In the genomic region with DNA sequence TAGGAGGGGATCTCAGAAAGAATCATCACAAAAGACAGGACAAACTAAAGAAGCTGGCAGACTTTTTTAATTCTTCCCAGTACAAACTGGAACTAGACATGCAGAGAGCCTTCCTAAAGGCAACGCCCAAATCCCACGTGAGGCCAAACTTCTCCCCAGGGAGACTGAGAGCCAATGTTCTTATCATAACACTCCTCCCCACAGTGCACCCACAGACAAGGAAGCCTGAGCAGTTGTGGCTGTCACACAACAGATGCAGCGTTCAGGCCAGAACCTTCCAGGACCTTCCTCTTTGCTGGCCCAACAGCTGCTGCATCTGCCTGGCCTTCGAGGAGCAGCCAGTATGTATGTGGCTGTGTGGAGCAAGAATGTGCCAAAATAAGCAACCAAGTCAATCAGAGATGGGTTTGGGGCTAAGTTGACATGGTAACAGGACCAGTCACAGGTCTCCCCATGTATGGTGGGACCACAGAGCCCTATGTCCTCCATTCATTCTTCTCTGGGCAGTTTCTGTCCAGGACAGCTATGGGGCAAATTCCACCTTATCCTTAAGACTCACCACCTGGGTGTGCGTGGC, we compare ENCODE assay signal across 8 cellular contexts. TPM values are rescaled to one million over a fixed set of nuclear protein-coding genes. Genes with fewer than 3 reads are reported as not detected.
A peak's percentile ranks its signal among the peaks of the same experiment; 100 is the strongest.
DNase-seq lines count a peak whose midpoint lies in the region; ATAC-seq and TF ChIP-seq lines count a peak whose summit lies in the region.

No MANE protein-coding gene starts in this region.

- TF ChIP-seq EP300 in sigmoid colon (IDR thresholded peaks at IDR 0.05): no peak

- H3K4me3 ChIP-seq in fibroblast of lung (replicated peaks in 1 of 4; ENCODE audit: control extremely low read depth in 1 of 4, insufficient read depth in 1 of 4, low read depth in 3 of 4, low read length in 4 of 4) (no peak overlapping the region), sigmoid colon (no peak overlapping the region)

- H3K27me3 ChIP-seq in fibroblast of lung (ENCODE audit: control insufficient read depth, insufficient read depth, low read length) (no peaks in the 10 kb centered on the region), sigmoid colon (no peaks in the 10 kb centered on the region)

- TF ChIP-seq POLR2A in sigmoid colon (IDR thresholded peaks at IDR 0.05): no peak

- no peaks in the 10 kb centered on the region for H3K36me3 ChIP-seq in fibroblast of lung (ENCODE audit: control insufficient read depth, insufficient read depth, low read length)
- no peaks in the 10 kb centered on the region for H3K36me3 ChIP-seq in sigmoid colon

- H3K4me1 ChIP-seq in fibroblast of lung (ENCODE audit: control insufficient read depth, extremely low read depth, insufficient read depth, low read length): peaks cover 20% of the 10 kb centered on the region
- peaks cover 0 to 43% (median 39%) of the 10 kb centered on the region in 4 donors for H3K4me1 ChIP-seq in sigmoid colon

- DNase-seq in NCI-H526 treated with DMSO at 0.1 percent for 48 hours (lab: John Stamatoyannopoulos, UW) (peak; percentile 84), fibroblast of lung (ENCODE audit: low read depth in 2 of 2) (peak; percentile 35 to 43), sigmoid colon (peak; percentile 71), ureter (ENCODE audit: low spot score) (no peak)

- 45 to 56% methylated on average over 5 of the region's 5 CpGs for WGBS in sigmoid colon, 2 donors

- H3K4me2 ChIP-seq in fibroblast of lung (ENCODE audit: extremely low read depth, insufficient read depth, low read length): peak overlapping the region; percentile 11

- ATAC-seq in GM18909 (IDR thresholded peaks at IDR 0.05; ENCODE audit: poor library complexity, unreplicated experiment): peak; percentile 33
- no peak for ATAC-seq in HG03354 (IDR thresholded peaks at IDR 0.05; ENCODE audit: poor library complexity, severe bottlenecking, unreplicated experiment)
- ATAC-seq in GM18867 (IDR thresholded peaks at IDR 0.05; ENCODE audit: unreplicated experiment): no peak
- ATAC-seq in HG03520 (IDR thresholded peaks at IDR 0.05; ENCODE audit: unreplicated experiment): no peak

- H3K27ac ChIP-seq in fibroblast of lung (ENCODE audit: insufficient read depth, low read length) (peak overlapping the region; percentile 64), sigmoid colon (peak overlapping the region in 3 of 4 donors; percentile 2 to 19 (median 16))

- no peak overlapping the region for H3K9ac ChIP-seq in fibroblast of lung (ENCODE audit: insufficient read depth, low read length)

- H3K9me3 ChIP-seq in fibroblast of lung (ENCODE audit: control insufficient read depth, insufficient read depth, low read depth, low read length) (no peaks in the 10 kb centered on the region), sigmoid colon (no peaks in the 10 kb centered on the region)

- H3K79me2 ChIP-seq in fibroblast of lung (ENCODE audit: control insufficient read depth, insufficient read depth, low read length): peaks cover 38% of the 10 kb centered on the region

- H2AFZ ChIP-seq in fibroblast of lung (ENCODE audit: low read length): no peak overlapping the region

- intact Hi-C loops in sigmoid colon (cut with DNase I): no loop called here

- no peaks in the 10 kb centered on the region for H4K20me1 ChIP-seq in fibroblast of lung (ENCODE audit: control insufficient read depth, extremely low read depth, insufficient read depth, low read length)

- TF ChIP-seq CTCF in fibroblast of lung (conservative IDR thresholded peaks at IDR 0.05 in 1 of 2, IDR thresholded peaks at IDR 0.05 in 1 of 2; ENCODE audit: low read depth in 1 of 2, low read length in 2 of 2) (no peak), sigmoid colon (IDR thresholded peaks at IDR 0.05) (no peak)

RNA-seq across cellular contexts. Expression of gene SRPK2, which starts 34.9 kb away (rescaled TPM):
- 45.5 and 61.8 TPM in 2 replicates for total RNA-seq in fibroblast of lung
- polyA plus RNA-seq in fibroblast of lung: 21.8 and 27.8 TPM in 2 replicates
- polyA plus RNA-seq in fibroblast of lung (2012): 28.9 and 34.9 TPM in 2 replicates
- 16.4 and 21.1 TPM in 2 replicates for polyA minus RNA-seq in fibroblast of lung (ENCODE audit: low replicate concordance)
- 10 to 100 TPM; 42.9 to 57.6 (median 56.8) TPM for total RNA-seq in sigmoid colon
- polyA plus RNA-seq in sigmoid colon: 10 to 100 TPM; 12.0 to 15.0 (median 14.0) TPM
- total RNA-seq in ureter: 54.1 TPM
